In genomic region chr3:172347895-172348680, GRCh38 we compare ENCODE assay signal across 16 cellular contexts.
DNase-seq lines count a peak whose midpoint lies in the region; TF ChIP-seq lines count a peak whose summit lies in the region.
"Had no signal": no experiment of that assay in that cellular context is flagged by ENCODE, and none has a peak within 500 bp of the region (broad histone marks: within the 10 kb centered on the region; RNA-seq: fewer than 3 reads in every experiment).

No MANE protein-coding gene starts in this region.

- DNase-seq in LoVo (ENCODE audit: low spot score) (peak; percentile 32), NCI-H2081 treated with DMSO at 0.1 percent for 48 hours (lab: John Stamatoyannopoulos, UW) (peak; percentile 49), dermis blood vessel endothelial cell (peak; percentile 34), renal cortical epithelial cell (ENCODE audit: low read depth) (peak; percentile 39), kidney glomerular epithelial cell (lab: John Stamatoyannopoulos, UW) (no peak), osteoblast (ENCODE audit: insufficient read length, low spot score, missing footprints) (no peak), superior temporal gyrus (ENCODE audit: extremely low spot score) (no peak)
- DNase-seq: activated CD4-positive, CD25-positive, alpha-beta regulatory T cell treated with anti-CD3 and anti-CD28 coated beads, Interleukin-2, amount 50 U/mL, for 72 hours; midbrain; NCI-H446 treated with DMSO at 0.1 percent for 48 hours; Right ventricle myocardium superior; stimulated activated CD4-positive, alpha-beta T cell treated with anti-CD3 and anti-CD28 coated beads, Interleukin-2, amount 100 ng/mL, for 48 hours; stimulated activated naive CD4-positive, alpha-beta T cell treated with Interleukin-2 at 50 U/mL for 16 hours; SW 1271 had no signal

- H3K4me1 ChIP-seq in osteoblast (ENCODE audit: insufficient read depth, low read length), result peaks cover 7% of the 10 kb centered on the region

- peaks cover 14% of the 10 kb centered on the region for H4K20me1 ChIP-seq in osteoblast (ENCODE audit: insufficient read depth, low read length)

- peaks cover 15% of the 10 kb centered on the region for H3K79me2 ChIP-seq in osteoblast (ENCODE audit: insufficient read depth, low read length)

- H3K4me2 ChIP-seq in osteoblast (ENCODE audit: insufficient read depth, low read length), result no peak overlapping the region

- H2AFZ ChIP-seq in osteoblast (ENCODE audit: low read length), result no peak overlapping the region

- H3K27me3 ChIP-seq in osteoblast (ENCODE audit: insufficient read depth, low read length), result no peaks in the 10 kb centered on the region
- H3K27me3 ChIP-seq: tibial nerve had no signal

- no peak for TF ChIP-seq CTCF in osteoblast (IDR thresholded peaks at IDR 0.05; ENCODE audit: extremely low read depth, low read depth, low read length)

- H3K27ac ChIP-seq in osteoblast (ENCODE audit: low read depth, low read length), result no peak overlapping the region
- H3K27ac ChIP-seq: skin epidermis, tibial nerve had no signal

- H3K4me3 ChIP-seq in osteoblast (ENCODE audit: insufficient read depth, low read length), result no peak overlapping the region
- H3K4me3 ChIP-seq: skin epidermis, tibial nerve had no signal

- H3K36me3 ChIP-seq in osteoblast (ENCODE audit: insufficient read depth, low read length), result peaks cover 90% of the 10 kb centered on the region

- H3K9me3 ChIP-seq in osteoblast (ENCODE audit: low read depth, low read length), result no peaks in the 10 kb centered on the region
- H3K9me3 ChIP-seq: tibial nerve had no signal

Comparison
In these comparisons a context has a peak if more than half of its experiments do, and no peak if none do; other contexts are left out.
1. DNase-seq: peak in LoVo (single experiment), NCI-H2081 treated with DMSO at 0.1 percent for 48 hours (single experiment), dermis blood vessel endothelial cell (single experiment) and renal cortical epithelial cell (single experiment); none in kidney glomerular epithelial cell (single experiment), osteoblast (single experiment) and superior temporal gyrus (single experiment).